27 cellular contexts compared by ENCODE assay signal in the genomic region with DNA sequence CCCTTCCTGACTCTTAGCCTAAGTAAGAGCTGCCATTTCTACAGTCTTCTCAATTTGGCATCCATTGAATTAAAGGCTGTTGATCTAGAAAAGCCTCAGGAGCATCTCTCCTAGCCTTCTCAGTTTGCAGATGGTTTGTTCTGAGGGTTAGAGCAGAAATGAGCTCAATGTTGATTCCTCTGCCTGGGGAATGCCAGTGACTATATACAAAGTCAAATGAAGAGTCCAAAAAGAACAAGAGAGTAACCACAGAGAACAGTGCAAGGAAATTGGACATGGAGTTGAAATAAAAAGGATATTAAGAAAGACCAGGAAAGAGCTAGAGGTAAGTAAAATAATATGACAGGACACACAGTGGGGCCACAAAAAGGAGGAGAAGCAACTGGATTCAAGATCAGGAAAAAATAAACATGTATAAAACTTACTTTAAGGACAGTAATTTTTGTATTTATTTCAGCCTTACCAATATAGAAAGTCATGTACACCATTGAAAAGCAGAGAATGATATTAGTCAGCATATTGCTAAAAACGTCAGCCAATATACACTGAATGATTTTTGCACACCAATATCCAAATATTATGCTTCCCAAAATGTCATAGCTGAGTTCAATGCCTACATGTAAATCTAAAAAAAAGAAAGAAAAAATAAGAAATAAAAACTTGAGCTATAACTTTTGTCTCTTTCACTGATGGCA. TPM values are rescaled to one million over a fixed set of nuclear protein-coding genes. Genes with fewer than 3 reads are reported as not detected.
DNase-seq lines count a peak whose midpoint lies in the region; ATAC-seq lines count a peak whose summit lies in the region.
"Had no signal": no experiment of that assay in that cellular context is flagged by ENCODE, and none has a peak within 500 bp of the region (broad histone marks: within the 10 kb centered on the region; RNA-seq: fewer than 3 reads in every experiment).

No MANE protein-coding gene starts in this region.

- ATAC-seq in stimulated activated naive CD8-positive, alpha-beta T cell treated with anti-CD3 and anti-CD28 coated beads, Interleukin-15, Interleukin-2, amounts not matched to agents 100 U/mL and 50 U/mL, for 24 hours = peak; percentile 43
- ATAC-seq in stimulated activated naive CD8-positive, alpha-beta T cell treated with anti-CD3 and anti-CD28 coated beads, Interleukin-15, amount 100 ng/mL, for 72 hours = no peak
- ATAC-seq in HG02852 (IDR thresholded peaks at IDR 0.05; ENCODE audit: unreplicated experiment) = peak; percentile 77
- peak; percentile 80 for ATAC-seq in activated T-helper 17 cell treated with anti-CD3 and anti-CD28 coated beads, Interleukin-2, amount 50 U/mL, for 72 hours (replicated peaks)
- no peak for ATAC-seq in GM21390 (IDR thresholded peaks at IDR 0.05; ENCODE audit: unreplicated experiment)
- ATAC-seq: GM23338, HCT116, HepG2, Panc1, SK-N-SH treated with all-trans-retinoic acid at 6 μM for 48 hours had no signal

- H3K4me1 Mint-ChIP-seq in stimulated activated naive CD8-positive, alpha-beta T cell treated with anti-CD3 and anti-CD28 coated beads, Interleukin-15, amount 100 ng/mL, for 72 hours = no peaks in the 10 kb centered on the region
- H3K4me1 Mint-ChIP-seq in activated T-helper 17 cell treated with anti-CD3 and anti-CD28 coated beads, Interleukin-2, amount 50 U/mL, for 72 hours = no peaks in the 10 kb centered on the region
- peaks cover 4% of the 10 kb centered on the region for H3K4me1 Mint-ChIP-seq in stimulated activated naive CD8-positive, alpha-beta T cell treated with anti-CD3 and anti-CD28 coated beads, Interleukin-15, Interleukin-2, amounts not matched to agents 100 ng/mL and 50 ng/mL, for 24 hours (ENCODE audit: low read depth)

- no peaks in the 10 kb centered on the region for H3K9me3 Mint-ChIP-seq in stimulated activated naive CD8-positive, alpha-beta T cell treated with anti-CD3 and anti-CD28 coated beads, Interleukin-15, amount 100 ng/mL, for 72 hours
- H3K9me3 Mint-ChIP-seq in activated T-helper 17 cell treated with anti-CD3 and anti-CD28 coated beads, Interleukin-2, amount 50 U/mL, for 72 hours = no peaks in the 10 kb centered on the region
- no peaks in the 10 kb centered on the region for H3K9me3 Mint-ChIP-seq in stimulated activated naive CD8-positive, alpha-beta T cell treated with anti-CD3 and anti-CD28 coated beads, Interleukin-15, Interleukin-2, amounts not matched to agents 100 ng/mL and 50 ng/mL, for 24 hours
- H3K9me3 Mint-ChIP-seq: CD8-positive, alpha-beta memory T cell; GM23338 had no signal

- no peak overlapping the region for H3K4me3 Mint-ChIP-seq in stimulated activated naive CD8-positive, alpha-beta T cell treated with anti-CD3 and anti-CD28 coated beads, Interleukin-15, amount 100 ng/mL, for 72 hours
- no peak overlapping the region for H3K4me3 Mint-ChIP-seq in activated T-helper 17 cell treated with anti-CD3 and anti-CD28 coated beads, Interleukin-2, amount 50 U/mL, for 72 hours
- H3K4me3 Mint-ChIP-seq in stimulated activated naive CD8-positive, alpha-beta T cell treated with anti-CD3 and anti-CD28 coated beads, Interleukin-15, Interleukin-2, amounts not matched to agents 100 ng/mL and 50 ng/mL, for 24 hours = no peak overlapping the region
- H3K4me3 Mint-ChIP-seq: CD8-positive, alpha-beta memory T cell; GM23338 had no signal

- no peaks in the 10 kb centered on the region for H3K27me3 Mint-ChIP-seq in stimulated activated naive CD8-positive, alpha-beta T cell treated with anti-CD3 and anti-CD28 coated beads, Interleukin-15, amount 100 ng/mL, for 72 hours
- H3K27me3 Mint-ChIP-seq in activated T-helper 17 cell treated with anti-CD3 and anti-CD28 coated beads, Interleukin-2, amount 50 U/mL, for 72 hours = peaks cover 16% of the 10 kb centered on the region
- H3K27me3 Mint-ChIP-seq in stimulated activated naive CD8-positive, alpha-beta T cell treated with anti-CD3 and anti-CD28 coated beads, Interleukin-15, Interleukin-2, amounts not matched to agents 100 ng/mL and 50 ng/mL, for 24 hours = peaks cover 3% of the 10 kb centered on the region

- H3K27ac Mint-ChIP-seq in stimulated activated naive CD8-positive, alpha-beta T cell treated with anti-CD3 and anti-CD28 coated beads, Interleukin-15, amount 100 ng/mL, for 72 hours = no peak overlapping the region
- peak overlapping the region; percentile 1 for H3K27ac Mint-ChIP-seq in activated T-helper 17 cell treated with anti-CD3 and anti-CD28 coated beads, Interleukin-2, amount 50 U/mL, for 72 hours
- peak overlapping the region; percentile 14 for H3K27ac Mint-ChIP-seq in stimulated activated naive CD8-positive, alpha-beta T cell treated with anti-CD3 and anti-CD28 coated beads, Interleukin-15, Interleukin-2, amounts not matched to agents 100 ng/mL and 50 ng/mL, for 24 hours
- H3K27ac Mint-ChIP-seq: GM23338 had no signal

- no peak for DNase-seq in stimulated activated naive CD8-positive, alpha-beta T cell treated with anti-CD3 and anti-CD28 coated beads, Interleukin-15, Interleukin-2, amounts not matched to agents 100 U/mL and 50 U/mL, for 24 hours
- no peak for DNase-seq in stimulated activated naive CD8-positive, alpha-beta T cell treated with anti-CD3 and anti-CD28 coated beads, Interleukin-15, amount 100 ng/mL, for 72 hours
- DNase-seq in GDM1 (lab: John Stamatoyannopoulos, UW) (no peak), NCI-H1930 (lab: John Stamatoyannopoulos, UW) (no peak)
- DNase-seq: AML-193; Calu3; CD8-positive, alpha-beta memory T cell; DMS153; KBM-7; NCI-H1092; NCI-H1436 treated with DMSO at 0.1 percent for 48 hours; NCI-H2029; NCI-H226; NCI-H524; NCI-H774; NK-92 treated with Interleukin-12 subunit alpha and Interleukin-12 subunit beta, amount 100 ng/mL, for 24 hours had no signal

- H3K36me3 Mint-ChIP-seq in activated T-helper 17 cell treated with anti-CD3 and anti-CD28 coated beads, Interleukin-2, amount 50 U/mL, for 72 hours (ENCODE audit: low read depth) = no peaks in the 10 kb centered on the region
- H3K36me3 Mint-ChIP-seq in stimulated activated naive CD8-positive, alpha-beta T cell treated with anti-CD3 and anti-CD28 coated beads, Interleukin-15, Interleukin-2, amounts not matched to agents 100 ng/mL and 50 ng/mL, for 24 hours (ENCODE audit: low read depth) = no peaks in the 10 kb centered on the region

RNA-seq across cellular contexts. Expression of gene SLC9C2, which starts 21.3 kb away (rescaled TPM):
- not detected for total RNA-seq in activated T-helper 17 cell treated with anti-CD3 and anti-CD28 coated beads, Interleukin-2, amount 50 U/mL, for 72 hours
- total RNA-seq: Calu3; CD8-positive, alpha-beta memory T cell; G401; GM23338; HepG2; HT-29 had no signal

RNA-seq across cellular contexts. Expression of gene TEX50, which starts 53.6 kb away (rescaled TPM):
- not detected for total RNA-seq in activated T-helper 17 cell treated with anti-CD3 and anti-CD28 coated beads, Interleukin-2, amount 50 U/mL, for 72 hours
- total RNA-seq: Calu3; CD8-positive, alpha-beta memory T cell; G401; GM23338; HepG2; HT-29 had no signal

Comparison
In these comparisons a context has a peak if more than half of its experiments do, and no peak if none do; other contexts are left out.
1. ATAC-seq: peak in stimulated activated naive CD8-positive, alpha-beta T cell treated with anti-CD3 and anti-CD28 coated beads, Interleukin-15, Interleukin-2, amounts not matched to agents 100 U/mL and 50 U/mL, for 24 hours (single experiment), HG02852 (single experiment) and activated T-helper 17 cell treated with anti-CD3 and anti-CD28 coated beads, Interleukin-2, amount 50 U/mL, for 72 hours (single experiment); none in stimulated activated naive CD8-positive, alpha-beta T cell treated with anti-CD3 and anti-CD28 coated beads, Interleukin-15, amount 100 ng/mL, for 72 hours (single experiment) and GM21390 (single experiment).
2. H3K27ac Mint-ChIP-seq: peak in activated T-helper 17 cell treated with anti-CD3 and anti-CD28 coated beads, Interleukin-2, amount 50 U/mL, for 72 hours (single experiment) and stimulated activated naive CD8-positive, alpha-beta T cell treated with anti-CD3 and anti-CD28 coated beads, Interleukin-15, Interleukin-2, amounts not matched to agents 100 ng/mL and 50 ng/mL, for 24 hours (single experiment); none in stimulated activated naive CD8-positive, alpha-beta T cell treated with anti-CD3 and anti-CD28 coated beads, Interleukin-15, amount 100 ng/mL, for 72 hours (0 of 2).